ENCODE assay signal across 1 cellular context in genomic region chr9:5432890-5433289, GRCh38. TPM values are rescaled to one million over a fixed set of nuclear protein-coding genes. Genes with fewer than 3 reads are reported as not detected.
"Had no signal": no experiment of that assay in that cellular context is flagged by ENCODE, and none has a peak within 500 bp of the region (broad histone marks: within the 10 kb centered on the region; RNA-seq: fewer than 3 reads in every experiment).

No MANE protein-coding gene starts in this region.

RNA-seq across cellular contexts. Expression of gene CD274, which starts 17.5 kb away (rescaled TPM):
- total RNA-seq: G401 had no signal
